In genomic region chr2:109648041-109648527, GRCh38 we compare ENCODE assay signal across 18 cellular contexts. TPM values are rescaled to one million over a fixed set of nuclear protein-coding genes. Genes with fewer than 3 reads are reported as not detected.
DNase-seq lines count a peak whose midpoint lies in the region; ATAC-seq and TF ChIP-seq lines count a peak whose summit lies in the region.
"Had no signal": no experiment of that assay in that cellular context is flagged by ENCODE, and none has a peak within 500 bp of the region (broad histone marks: within the 10 kb centered on the region; RNA-seq: fewer than 3 reads in every experiment).

No MANE protein-coding gene starts in this region.

- no peak overlapping the region for H3K4me3 ChIP-seq in smooth muscle cell
- H3K4me3 ChIP-seq in WERI-Rb-1 (ENCODE audit: low read depth, low read length): no peak overlapping the region
- H3K4me3 ChIP-seq: esophagus muscularis mucosa, lung, skin epidermis had no signal

- no peaks in the 10 kb centered on the region for H4K20me1 ChIP-seq in smooth muscle cell (ENCODE audit: low read depth)

- no peak overlapping the region for H3K9ac ChIP-seq in smooth muscle cell (ENCODE audit: low read depth)

- H3K9me3 Mint-ChIP-seq in WTC11: peaks cover 4% of the 10 kb centered on the region; the same call in 1 of the 2 replicates
- H3K9me3 Mint-ChIP-seq in stimulated activated effector memory CD8-positive, alpha-beta T cell treated with anti-CD3 and anti-CD28 coated beads, Interleukin-12 subunit alpha, Interleukin-12 subunit beta, amount 100 ng/mL, for 72 hours: no peaks in the 10 kb centered on the region
- H3K9me3 Mint-ChIP-seq: dendritic cell treated with granulocyte-macrophage colony-stimulating factor and Interleukin-4, amounts not matched to agents 40 ng/mL and 50 ng/mL, for 4 days had no signal

- CTCF ChIA-PET in WTC11 (lab: Charles Lee): interaction anchor here (0.7 kb wide), 1 partner anchor 102 kb away, joined by 3 read pairs; no protein-coding TSS in a partner anchor

- H3K4me3 Mint-ChIP-seq in WTC11: no peak overlapping the region
- H3K4me3 Mint-ChIP-seq in stimulated activated effector memory CD8-positive, alpha-beta T cell treated with anti-CD3 and anti-CD28 coated beads, Interleukin-12 subunit alpha, Interleukin-12 subunit beta, amount 100 ng/mL, for 72 hours: no peak overlapping the region
- H3K4me3 Mint-ChIP-seq: dendritic cell treated with granulocyte-macrophage colony-stimulating factor and Interleukin-4, amounts not matched to agents 40 ng/mL and 50 ng/mL, for 4 days had no signal

- TF ChIP-seq CTCF in WTC11 (IDR thresholded peaks at IDR 0.05): no peak
- no peak for TF ChIP-seq CTCF in smooth muscle cell (IDR thresholded peaks at IDR 0.05; ENCODE audit: borderline replicate concordance, insufficient read depth, poor library complexity, severe bottlenecking)
- TF ChIP-seq CTCF in WERI-Rb-1 (IDR thresholded peaks at IDR 0.05; ENCODE audit: low read depth, low read length): no peak

- H3K36me3 ChIP-seq in smooth muscle cell (ENCODE audit: low read depth) (no peaks in the 10 kb centered on the region), WERI-Rb-1 (no peaks in the 10 kb centered on the region)
- H3K36me3 ChIP-seq: esophagus muscularis mucosa had no signal

- peak overlapping the region; percentile 54 for H3K27ac Mint-ChIP-seq in WTC11
- no peak overlapping the region for H3K27ac Mint-ChIP-seq in stimulated activated effector memory CD8-positive, alpha-beta T cell treated with anti-CD3 and anti-CD28 coated beads, Interleukin-12 subunit alpha, Interleukin-12 subunit beta, amount 100 ng/mL, for 72 hours
- H3K27ac Mint-ChIP-seq: dendritic cell treated with granulocyte-macrophage colony-stimulating factor and Interleukin-4, amounts not matched to agents 40 ng/mL and 50 ng/mL, for 4 days had no signal

- H3K27me3 Mint-ChIP-seq in WTC11 (ENCODE audit: low read depth): no peaks in the 10 kb centered on the region

- no peak overlapping the region for H2AFZ ChIP-seq in smooth muscle cell (ENCODE audit: low read depth)

- DNase-seq in ELF-1 (ENCODE audit: low read depth, low spot score): peak; percentile 28
- no peak for DNase-seq in WTC11 (ENCODE audit: low spot score)
- peak; percentile 39 for DNase-seq in fibroblast of peridontal ligament (ENCODE audit: extremely low read depth)
- DNase-seq in smooth muscle cell (lab: John Stamatoyannopoulos, UW; ENCODE audit: unreplicated experiment): no peak
- no peak for DNase-seq in WERI-Rb-1
- no peak for DNase-seq in midbrain (lab: John Stamatoyannopoulos, UW)
- no peak for DNase-seq in activated CD8-positive, alpha-beta memory T cell treated with anti-CD3 and anti-CD28 coated beads, Interleukin-2, amount 50 U/mL, for 48 hours
- DNase-seq in stimulated activated effector memory CD8-positive, alpha-beta T cell treated with anti-CD3 and anti-CD28 coated beads, Interleukin-12 subunit alpha, Interleukin-12 subunit beta, amount 100 ng/mL, for 72 hours (ENCODE audit: low spot score in 2 of 2): no peak
- DNase-seq: activated T-cell treated with anti-CD3 and anti-CD28 coated beads, Interleukin-2, amount 50 U/mL, for 48 hours; DMS79; NCI-H2171 treated with DMSO at 0.1 percent for 48 hours; stimulated activated naive CD4-positive, alpha-beta T cell treated with Interleukin-2 at 50 U/mL for 16 hours; T-helper 2 cell had no signal

- peaks cover 21% of the 10 kb centered on the region for H3K4me1 Mint-ChIP-seq in WTC11
- H3K4me1 Mint-ChIP-seq in stimulated activated effector memory CD8-positive, alpha-beta T cell treated with anti-CD3 and anti-CD28 coated beads, Interleukin-12 subunit alpha, Interleukin-12 subunit beta, amount 100 ng/mL, for 72 hours: no peaks in the 10 kb centered on the region

- H3F3A ChIP-seq in smooth muscle cell (ENCODE audit: low read depth): no peaks in the 10 kb centered on the region

- H3K27me3 ChIP-seq in smooth muscle cell (ENCODE audit: low read depth) (no peaks in the 10 kb centered on the region), WERI-Rb-1 (ENCODE audit: insufficient read depth, low read depth, severe bottlenecking) (no peaks in the 10 kb centered on the region)
- H3K27me3 ChIP-seq: esophagus muscularis mucosa had no signal

- POLR2A ChIA-PET in WTC11 (lab: Charles Lee): no interaction called here

- H3K36me3 Mint-ChIP-seq in WTC11: no peaks in the 10 kb centered on the region
- H3K36me3 Mint-ChIP-seq in stimulated activated effector memory CD8-positive, alpha-beta T cell treated with anti-CD3 and anti-CD28 coated beads, Interleukin-12 subunit alpha, Interleukin-12 subunit beta, amount 100 ng/mL, for 72 hours: no peaks in the 10 kb centered on the region
- H3K36me3 Mint-ChIP-seq: CD14-positive monocyte had no signal

- 28% methylated on average over 8 of the region's 8 CpGs for WGBS in smooth muscle cell (ENCODE audit: low lambda C conversion rate)

- H3K4me1 ChIP-seq in smooth muscle cell (ENCODE audit: low read depth): peaks cover 21% of the 10 kb centered on the region

- no peak for ATAC-seq in WTC11
- ATAC-seq in stimulated activated effector memory CD8-positive, alpha-beta T cell treated with anti-CD3 and anti-CD28 coated beads, Interleukin-12 subunit alpha, Interleukin-12 subunit beta, amount 100 ng/mL, for 72 hours: no peak

- H3K4me2 ChIP-seq in smooth muscle cell: peak overlapping the region; percentile 32

- H3K9me3 ChIP-seq in smooth muscle cell (replicated peaks; ENCODE audit: low read depth) (no peaks in the 10 kb centered on the region), WERI-Rb-1 (ENCODE audit: severe bottlenecking) (no peaks in the 10 kb centered on the region)
- H3K9me3 ChIP-seq: esophagus muscularis mucosa had no signal

- H3K27ac ChIP-seq in smooth muscle cell (ENCODE audit: low read depth) (peak overlapping the region; percentile 66), WERI-Rb-1 (no peak overlapping the region)
- H3K27ac ChIP-seq: esophagus muscularis mucosa had no signal

- H3K79me2 ChIP-seq in smooth muscle cell (ENCODE audit: low read depth): no peaks in the 10 kb centered on the region

TF ChIP-seq in WTC11, 78 proteins besides CTCF, POLR2A, EP300 and RAD21:
- TF ChIP-seq CBFB (CRISPR knock-in tag; IDR thresholded peaks at IDR 0.05; ENCODE audit: low read depth) (no peak), GABPB1 (CRISPR knock-in tag; IDR thresholded peaks at IDR 0.05) (peak; percentile 96)

RNA-seq across cellular contexts. Expression of gene SOWAHC, which starts 33.9 kb away (rescaled TPM):
- total RNA-seq in WTC11 (2021) (14.2 to 18.6 TPM (median 14.5 TPM) in 3 replicates), smooth muscle cell (31.2 and 31.3 TPM in 2 replicates)
- 20.2 and 24.4 TPM in 2 replicates for polyA plus RNA-seq in smooth muscle cell

RNA-seq across cellular contexts. Expression of gene SEPTIN10, which starts 34.3 kb away (rescaled TPM):
- 86.8 to 92.1 TPM (median 90.1 TPM) in 3 replicates for total RNA-seq in WTC11 (2021)
- 92.1 and 102 TPM in 2 replicates for total RNA-seq in smooth muscle cell
- polyA plus RNA-seq in smooth muscle cell: 39.2 and 48.8 TPM in 2 replicates

Comparison
In these comparisons a context has a peak if more than half of its experiments do, and no peak if none do; other contexts are left out.
1. DNase-seq: peak in ELF-1 (single experiment) and fibroblast of peridontal ligament (single experiment); none in WTC11 (single experiment), smooth muscle cell (single experiment), WERI-Rb-1 (single experiment), midbrain (single experiment), activated CD8-positive, alpha-beta memory T cell treated with anti-CD3 and anti-CD28 coated beads, Interleukin-2, amount 50 U/mL, for 48 hours (single experiment) and stimulated activated effector memory CD8-positive, alpha-beta T cell treated with anti-CD3 and anti-CD28 coated beads, Interleukin-12 subunit alpha, Interleukin-12 subunit beta, amount 100 ng/mL, for 72 hours (0 of 2).